ENCODE assay signal across 3 cellular contexts in the genomic region with DNA sequence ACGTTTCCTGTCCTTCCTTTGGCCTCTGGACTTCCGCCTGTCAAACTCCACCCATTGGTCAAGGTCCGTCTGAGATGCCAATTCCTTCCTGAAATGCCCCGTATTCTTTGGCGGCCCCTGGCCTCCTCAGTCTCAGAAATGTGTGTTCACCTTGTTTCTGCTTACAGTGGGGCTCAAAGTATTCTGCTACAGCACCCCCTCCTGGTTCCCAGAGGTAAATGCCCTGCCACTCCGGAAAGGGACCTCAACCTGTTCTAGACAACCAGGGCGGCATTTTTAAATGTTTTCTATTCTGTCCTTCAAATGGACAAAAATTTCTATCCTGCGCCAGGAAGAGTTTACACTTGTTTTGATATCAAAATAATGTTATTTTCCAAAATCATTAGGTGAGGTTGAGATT.
TF ChIP-seq lines count a peak whose summit lies in the region.

No MANE protein-coding gene starts in this region.

TF ChIP-seq in SK-N-SH, 30 proteins besides CTCF, POLR2A, EP300 and RAD21:
- TF ChIP-seq MEF2A (IDR thresholded peaks at IDR 0.05; ENCODE audit: borderline replicate concordance, low read depth), result no peak
- no peak for TF ChIP-seq EZH2phosphoT487 (IDR thresholded peaks at IDR 0.05; ENCODE audit: borderline replicate concordance, low read depth)
- no peak for TF ChIP-seq POLR2AphosphoS5 (IDR thresholded peaks at IDR 0.05; ENCODE audit: low read depth, low read length)
- TF ChIP-seq RFX5 (IDR thresholded peaks at IDR 0.05; ENCODE audit: low read length), result no peak
- no peak for TF ChIP-seq YY1 (IDR thresholded peaks at IDR 0.05; ENCODE audit: low read depth)
- TF ChIP-seq RCOR1 (IDR thresholded peaks at IDR 0.05; ENCODE audit: low read length), result no peak
- TF ChIP-seq SIN3A (IDR thresholded peaks at IDR 0.05; ENCODE audit: borderline replicate concordance, low read depth, low read length), result no peak

TF ChIP-seq in SK-N-SH treated with all-trans-retinoic acid at 6 μM for 48 hours, 23 proteins besides CTCF, POLR2A, EP300 and RAD21:
- TF ChIP-seq SNAI2 (CRISPR knock-in tag; IDR thresholded peaks at IDR 0.05) (no peak), BACH2 (CRISPR knock-in tag; IDR thresholded peaks at IDR 0.05; ENCODE audit: borderline replicate concordance) (no peak)
TF ChIP-seq in SK-N-SH treated with all-trans-retinoic acid at 6 μM for 48 hours: peak in this region for 0.

TF ChIP-seq in K562, 482 proteins besides CTCF, POLR2A, EP300 and RAD21:
- TF ChIP-seq RNF2 (IDR thresholded peaks at IDR 0.05), result no peak
- TF ChIP-seq NR1H2 (CRISPR knock-in tag; IDR thresholded peaks at IDR 0.05), result no peak
- TF ChIP-seq SIRT6 (IDR thresholded peaks at IDR 0.05; ENCODE audit: low read depth, low read length), result no peak
- TF ChIP-seq MAFG (tag; conservative IDR thresholded peaks at IDR 0.05), result no peak
- TF ChIP-seq RBFOX2 (IDR thresholded peaks at IDR 0.05; ENCODE audit: low read depth, low read length), result no peak
- no peak for TF ChIP-seq ZNF239 (CRISPR knock-in tag; IDR thresholded peaks at IDR 0.05)
- TF ChIP-seq HDAC6 (IDR thresholded peaks at IDR 0.05; ENCODE audit: low read depth, low read length), result no peak
- TF ChIP-seq CTBP1 (IDR thresholded peaks at IDR 0.05; ENCODE audit: borderline replicate concordance), result no peak
- no peak for TF ChIP-seq CREM (IDR thresholded peaks at IDR 0.05; ENCODE audit: low read depth)
- no peak for TF ChIP-seq E2F3 (CRISPR knock-in tag; IDR thresholded peaks at IDR 0.05)
- no peak for TF ChIP-seq HNRNPLL (IDR thresholded peaks at IDR 0.05; ENCODE audit: low read depth, low read length, poor library complexity, severe bottlenecking)
- TF ChIP-seq ZNF75A (CRISPR knock-in tag; IDR thresholded peaks at IDR 0.05), result no peak
- TF ChIP-seq, protein P1, sequence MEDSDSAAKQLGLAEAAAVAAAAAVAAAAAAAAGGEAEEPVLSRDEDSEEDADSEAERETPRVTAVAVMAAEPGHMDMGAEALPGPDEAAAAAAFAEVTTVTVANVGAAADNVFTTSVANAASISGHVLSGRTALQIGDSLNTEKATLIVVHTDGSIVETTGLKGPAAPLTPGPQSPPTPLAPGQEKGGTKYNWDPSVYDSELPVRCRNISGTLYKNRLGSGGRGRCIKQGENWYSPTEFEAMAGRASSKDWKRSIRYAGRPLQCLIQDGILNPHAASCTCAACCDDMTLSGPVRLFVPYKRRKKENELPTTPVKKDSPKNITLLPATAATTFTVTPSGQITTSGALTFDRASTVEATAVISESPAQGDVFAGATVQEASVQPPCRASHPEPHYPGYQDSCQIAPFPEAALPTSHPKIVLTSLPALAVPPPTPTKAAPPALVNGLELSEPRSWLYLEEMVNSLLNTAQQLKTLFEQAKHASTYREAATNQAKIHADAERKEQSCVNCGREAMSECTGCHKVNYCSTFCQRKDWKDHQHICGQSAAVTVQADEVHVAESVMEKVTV (CRISPR knock-in tag; IDR thresholded peaks at IDR 0.05), result peak; percentile 36; the same call in 1 of the 2 replicates
- 0 out of 2 replicates have a peak, but pooled peaks have one; percentile 21 for TF ChIP-seq SMC3 (conservative IDR thresholded peaks at IDR 0.05; ENCODE audit: insufficient read depth, low read depth, low read length)
- TF ChIP-seq ZNF780A (CRISPR knock-in tag; IDR thresholded peaks at IDR 0.05), result no peak
